ENCODE assay signal across 8 cellular contexts in the genomic region with DNA sequence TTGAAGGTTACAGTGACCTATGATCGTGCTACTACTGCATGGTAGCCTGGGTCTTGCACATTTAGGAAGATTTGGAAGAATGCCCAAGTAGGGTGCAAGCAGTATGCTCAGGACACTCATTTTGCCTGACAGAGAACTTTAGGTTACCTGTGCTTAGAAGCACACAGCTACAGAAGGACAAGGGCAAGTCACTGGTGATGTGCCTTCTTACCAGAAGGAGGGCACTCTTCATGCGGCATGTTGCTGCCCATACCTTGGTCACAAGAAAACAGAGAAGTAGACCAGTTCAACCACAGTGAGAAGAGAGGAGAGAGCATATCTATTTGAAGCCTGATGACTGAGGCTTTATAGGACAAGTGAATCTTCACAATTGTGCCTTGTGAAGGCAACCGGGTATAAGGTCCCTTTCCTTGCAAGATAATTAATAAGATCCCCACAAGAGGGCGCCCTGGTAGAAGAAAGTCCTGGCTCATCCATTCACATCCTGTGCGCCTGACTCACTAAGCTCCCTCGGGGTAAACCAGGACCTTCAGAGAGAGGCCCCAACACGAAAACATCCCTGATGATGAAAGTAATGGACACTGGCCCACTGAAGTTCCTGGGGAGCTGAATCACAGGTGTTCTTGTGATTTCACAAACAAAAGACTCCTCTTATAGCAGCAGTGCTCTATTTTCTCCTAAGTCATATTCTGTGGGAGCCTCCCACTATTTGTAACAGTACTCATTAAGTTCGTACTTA. TPM values are rescaled to one million over a fixed set of nuclear protein-coding genes. Genes with fewer than 3 reads are reported as not detected.
A peak's percentile ranks its signal among the peaks of the same experiment; 100 is the strongest.
DNase-seq lines count a peak whose midpoint lies in the region; ATAC-seq and TF ChIP-seq lines count a peak whose summit lies in the region.

No MANE protein-coding gene starts in this region.

- H3K27ac Mint-ChIP-seq in H9 = peak overlapping the region in 2 of 3 experiments; percentile 3 to 15; a peak in 4 of 7 replicates
- no peak overlapping the region for H3K27ac Mint-ChIP-seq in activated naive CD4-positive, alpha-beta T cell treated with anti-CD3 and anti-CD28 coated beads, Interleukin-2, amount 10 ng/mL, durations not matched to agents 7 days and 5 days

- no peaks in the 10 kb centered on the region for H3K23me2 ChIP-seq in H9 (ENCODE audit: insufficient read length, low read depth, low read length, poor library complexity, severe bottlenecking)

- H3K4ac ChIP-seq in H9 (ENCODE audit: low read depth, low read length) = no peak overlapping the region

- peaks cover 0 to 5% (median 0%) of the 10 kb centered on the region in 3 experiments; a peak in 1 of 7 replicates for H3K36me3 Mint-ChIP-seq in H9 (ENCODE audit: insufficient read depth in 1 of 3, low read depth in 3 of 3)
- H3K36me3 Mint-ChIP-seq in activated naive CD4-positive, alpha-beta T cell treated with anti-CD3 and anti-CD28 coated beads, Interleukin-2, amount 10 ng/mL, durations not matched to agents 7 days and 5 days = no peaks in the 10 kb centered on the region

- H2AFZ ChIP-seq in H9 (ENCODE audit: low read length) = peak overlapping the region; percentile 75
- peak overlapping the region; percentile 24 for H2AFZ ChIP-seq in MM.1S (ENCODE audit: low read length)

- no peak overlapping the region for H3K4me3 ChIP-seq in MM.1S (ENCODE audit: low read length)

- no peak overlapping the region for H3K9ac ChIP-seq in H9 (ENCODE audit: extremely low read depth, insufficient read length, low read length)
- H3K9ac ChIP-seq in MM.1S (ENCODE audit: low read length) = no peak overlapping the region

- H3K27me3 Mint-ChIP-seq in H9 (ENCODE audit: low read depth) = no peaks in the 10 kb centered on the region
- H3K27me3 Mint-ChIP-seq in activated naive CD4-positive, alpha-beta T cell treated with anti-CD3 and anti-CD28 coated beads, Interleukin-2, amount 10 ng/mL, durations not matched to agents 7 days and 5 days = peaks cover 5% of the 10 kb centered on the region

- DNase-seq in GM04504 (ENCODE audit: low read depth) (peak; percentile 94), H9 (peak; percentile 84), MM.1S (peak; percentile 73), SK-N-DZ (ENCODE audit: low spot score) (peak; percentile 91), Right ventricle myocardium inferior (ENCODE audit: missing footprints) (no peak), posterior vena cava (ENCODE audit: low spot score) (peak; percentile 87), ureter (ENCODE audit: low spot score) (peak; percentile 82)
- DNase-seq in activated naive CD4-positive, alpha-beta T cell treated with anti-CD3 and anti-CD28 coated beads, Interleukin-2, amount 10 ng/mL, durations not matched to agents 7 days and 5 days = peak; percentile 78

- no peak overlapping the region for H3K4me3 Mint-ChIP-seq in H9
- H3K4me3 Mint-ChIP-seq in activated naive CD4-positive, alpha-beta T cell treated with anti-CD3 and anti-CD28 coated beads, Interleukin-2, amount 10 ng/mL, durations not matched to agents 7 days and 5 days = no peak overlapping the region

- TF ChIP-seq CTCF in H9 (conservative IDR thresholded peaks at IDR 0.05) (peak; percentile 82), MM.1S (IDR thresholded peaks at IDR 0.05; ENCODE audit: low read length) (peak; percentile 64)

- no peaks in the 10 kb centered on the region for H3K36me3 ChIP-seq in MM.1S (replicated peaks; ENCODE audit: insufficient read depth, low read length)

- H3K27me3 ChIP-seq in H9 (ENCODE audit: insufficient read depth, low read length) (no peaks in the 10 kb centered on the region), MM.1S (replicated peaks; ENCODE audit: insufficient read depth, low read length) (no peaks in the 10 kb centered on the region)

- H3K79me2 ChIP-seq in H9 (ENCODE audit: insufficient read depth, low read length) = no peaks in the 10 kb centered on the region
- no peaks in the 10 kb centered on the region for H3K79me2 ChIP-seq in MM.1S (ENCODE audit: low read length)

- no peak overlapping the region for H2BK120ac ChIP-seq in H9 (ENCODE audit: low read depth, low read length, poor library complexity, severe bottlenecking)

- peak; percentile 91 for ATAC-seq in Right ventricle myocardium inferior

- H4K5ac ChIP-seq in H9 (ENCODE audit: insufficient read length, low read depth, low read length) = no peak overlapping the region

- no peak overlapping the region for H4K91ac ChIP-seq in H9 (ENCODE audit: insufficient read length, low read depth, low read length)

- H4K20me1 ChIP-seq in H9 (ENCODE audit: control insufficient read depth, insufficient read depth, insufficient read length) (no peaks in the 10 kb centered on the region), MM.1S (ENCODE audit: insufficient read depth, low read length) (no peaks in the 10 kb centered on the region)

- CTCF ChIA-PET in activated naive CD4-positive, alpha-beta T cell treated with anti-CD3 and anti-CD28 coated beads, Interleukin-2, amount 10 ng/mL, durations not matched to agents 7 days and 5 days (lab: Charles Lee) = interaction anchor here (0.6 to 2.7 kb wide), 26 partner anchors 8 to 601 kb away, joined by 3 to 22 read pairs (median 4); no protein-coding TSS in a partner anchor

- peaks cover 40 to 41% of the 10 kb centered on the region in 2 experiments for H3K4me1 Mint-ChIP-seq in H9
- H3K4me1 Mint-ChIP-seq in activated naive CD4-positive, alpha-beta T cell treated with anti-CD3 and anti-CD28 coated beads, Interleukin-2, amount 10 ng/mL, durations not matched to agents 7 days and 5 days = peaks cover 18% of the 10 kb centered on the region

- H2BK12ac ChIP-seq in H9 (ENCODE audit: insufficient read length, low read depth, low read length) = no peak overlapping the region

- H3K9me3 Mint-ChIP-seq in H9 = peaks cover 0 to 2% of the 10 kb centered on the region in 2 experiments; a peak in 2 of 5 replicates
- no peaks in the 10 kb centered on the region for H3K9me3 Mint-ChIP-seq in activated naive CD4-positive, alpha-beta T cell treated with anti-CD3 and anti-CD28 coated beads, Interleukin-2, amount 10 ng/mL, durations not matched to agents 7 days and 5 days

- H3F3A ChIP-seq in MM.1S (ENCODE audit: insufficient read depth, low read length) = no peaks in the 10 kb centered on the region

- no peak overlapping the region for H2BK15ac ChIP-seq in H9 (ENCODE audit: low read depth, low read length)

- H3K4me2 ChIP-seq in H9 (ENCODE audit: insufficient read depth, insufficient read length, low read length) (no peak overlapping the region), MM.1S (ENCODE audit: low read depth, low read length) (no peak overlapping the region)

- no peak overlapping the region for H2AK5ac ChIP-seq in H9 (ENCODE audit: insufficient read length, low read length)

- no peak overlapping the region for H3K23ac ChIP-seq in H9 (ENCODE audit: insufficient read length, low read depth, low read length)

- H3T11ph ChIP-seq in H9 (ENCODE audit: low read length) = no peak overlapping the region

- no peaks in the 10 kb centered on the region for H3K9me2 ChIP-seq in MM.1S (replicated peaks; ENCODE audit: insufficient read depth, low read length)

- no peak overlapping the region for H3K56ac ChIP-seq in H9 (ENCODE audit: insufficient read length, low read depth, low read length)

- H3K18ac ChIP-seq in H9 (ENCODE audit: insufficient read length, low read depth, low read length) = no peak overlapping the region

- H3K9me3 ChIP-seq in H9 (ENCODE audit: control insufficient read depth, low read depth, low read length) = no peaks in the 10 kb centered on the region
- no peaks in the 10 kb centered on the region for H3K9me3 ChIP-seq in MM.1S (replicated peaks; ENCODE audit: insufficient read depth, low read length)

- intact Hi-C loops in Right ventricle myocardium inferior (cut with DNase I) = loop anchor here (1.0 to 2.0 kb wide), 3 partner anchors 130 to 596 kb away; partner anchors contain the start of gene NREP
- intact Hi-C loops in posterior vena cava (cut with DNase I) = loop anchor here in 1 of 2 donors (5.0 kb wide), 1 partner anchor 597 kb away; no protein-coding TSS in a partner anchor

- no peak overlapping the region for H2BK5ac ChIP-seq in H9 (ENCODE audit: insufficient read length, low read length)

- H3K27ac ChIP-seq in H9 (ENCODE audit: insufficient read length, low read depth, low read length) = no peak overlapping the region
- no peak overlapping the region for H3K27ac ChIP-seq in MM.1S (ENCODE audit: low read length)

- WGBS in H9 (ENCODE audit: extremely low coverage, insufficient read length, low lambda C conversion rate) = no CpG with 5 or more reads among the region's 8 CpGs

- H4K8ac ChIP-seq in H9 (replicated peaks; ENCODE audit: insufficient read length, low read depth, low read length) = no peak overlapping the region

- no peaks in the 10 kb centered on the region for H3K79me1 ChIP-seq in H9 (ENCODE audit: insufficient read depth, low read depth, low read length, poor library complexity, severe bottlenecking)

- H2BK20ac ChIP-seq in H9 (ENCODE audit: low read depth, low read length, poor library complexity, severe bottlenecking) = no peak overlapping the region

- H3K4me1 ChIP-seq in H9 (ENCODE audit: insufficient read depth, low read length) = peaks cover 9% of the 10 kb centered on the region; the same call in 1 of the 2 replicates
- no peaks in the 10 kb centered on the region for H3K4me1 ChIP-seq in MM.1S (ENCODE audit: low read length)

- H3K14ac ChIP-seq in H9 (ENCODE audit: insufficient read depth, low read length) = no peak overlapping the region

RNA-seq across cellular contexts. Expression of gene STARD4, which starts 38.1 kb away (rescaled TPM):
- total RNA-seq in H9 (2021) (27.1 and 28.7 TPM in 2 replicates), Right ventricle myocardium inferior (2.9 TPM), posterior vena cava (10 to 100 TPM; 18.0 to 21.9 TPM), ureter (8.9 TPM)
- 170 and 203 TPM in 2 replicates for polyA plus RNA-seq in SK-N-DZ (2014; cell fraction: cytosol; rRNA removed)
- polyA plus RNA-seq in SK-N-DZ (2014; cell fraction: nucleus; rRNA removed) = 125 and 126 TPM in 2 replicates
